ENCODE assay signal across 8 cellular contexts in the genomic region with DNA sequence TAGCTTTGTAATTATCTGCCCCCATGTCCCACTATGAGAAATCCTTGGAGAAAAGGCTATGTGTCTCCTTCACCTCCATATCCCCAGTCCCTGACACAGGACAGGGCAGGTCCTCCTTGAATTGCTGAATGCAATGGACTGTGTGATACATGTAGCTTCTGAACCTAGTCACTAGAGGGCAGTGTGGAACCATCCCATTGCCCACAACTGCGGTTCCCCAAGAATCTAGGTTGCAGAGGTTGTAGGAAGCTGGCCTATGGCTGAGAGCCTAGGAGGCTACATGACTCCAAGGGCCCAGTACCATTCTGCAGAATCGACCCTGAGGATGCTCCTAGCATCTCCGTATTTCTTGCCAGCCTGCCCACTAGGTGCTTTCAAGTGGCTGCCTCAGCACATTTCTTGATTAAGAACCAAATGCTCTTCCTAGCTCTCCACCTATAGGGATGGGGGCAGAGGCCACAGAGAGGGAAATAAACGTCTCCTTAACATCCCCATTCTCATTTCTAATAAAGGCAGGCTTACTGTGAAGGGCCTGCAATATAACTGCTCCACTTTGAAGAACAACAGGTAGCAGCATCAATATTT.
DNase-seq lines count a peak whose midpoint lies in the region; ATAC-seq and TF ChIP-seq lines count a peak whose summit lies in the region.

No MANE protein-coding gene starts in this region.

- in situ Hi-C loops in astrocyte of the cerebellum (cut with HindIII; ENCODE audit: low sequenced_read_pairs), result no loop called here

- POLR2A ChIA-PET in A673 (lab: Charles Lee; ENCODE audit: low non-redundant PET), result no interaction called here

- ATAC-seq in GM18499 (IDR thresholded peaks at IDR 0.05; ENCODE audit: insufficient read depth, unreplicated experiment), result peak; percentile 77
- peak; percentile 96 for ATAC-seq in HG02798 (IDR thresholded peaks at IDR 0.05; ENCODE audit: poor library complexity, unreplicated experiment)

- BruUV-seq in A673 (replicated peaks; lab: Mats Ljungman, UMichigan), result no TSS peak

- intact Hi-C loops in A673 (cut with micrococcal nuclease; ENCODE audit: unreplicated experiment) (loop anchor here (2.0 kb wide), 1 partner anchor 342 kb away; no protein-coding TSS in a partner anchor), spleen (cut with DNase I; ENCODE audit: low total_unique reads) (no loop called here)

- TF ChIP-seq CTCF in A673 (conservative IDR thresholded peaks at IDR 0.05; ENCODE audit: low read depth, low read length), result peak; percentile 84
- TF ChIP-seq CTCF in astrocyte of the cerebellum (IDR thresholded peaks at IDR 0.05; ENCODE audit: low read depth, low read length, missing control alignments), result peak; percentile 96
- TF ChIP-seq CTCF in spleen (IDR thresholded peaks at IDR 0.05 in 8 of 11, conservative IDR thresholded peaks at IDR 0.05 in 3 of 11), result peak; percentile 4 to 82 (median 62)

- H3K36me3 ChIP-seq in A673 (ENCODE audit: insufficient read depth, low read length, poor library complexity, severe bottlenecking), result no peaks in the 10 kb centered on the region
- H3K36me3 ChIP-seq in spleen, result no peaks in the 10 kb centered on the region

- H3K4me1 ChIP-seq in A673 (ENCODE audit: insufficient read depth, low read length, poor library complexity, severe bottlenecking) (no peaks in the 10 kb centered on the region), spleen (no peaks in the 10 kb centered on the region)

- H3K27me3 ChIP-seq in A673 (replicated peaks; ENCODE audit: insufficient read depth, low read depth, low read length, poor library complexity) (peaks cover 12% of the 10 kb centered on the region), spleen (replicated peaks in 1 of 7) (peaks cover 0 to 16% (median 0%) of the 10 kb centered on the region in 7 donors)

- TF ChIP-seq POLR2A in spleen (IDR thresholded peaks at IDR 0.05), result no peak

- CTCF ChIA-PET in A673 (lab: Charles Lee), result interaction anchor here (0.6 to 1.5 kb wide), 5 partner anchors 200 to 1723 kb away, joined by 3 to 15 read pairs (median 3); no protein-coding TSS in a partner anchor

- H3K9me3 ChIP-seq in A673 (ENCODE audit: low read depth, low read length, poor library complexity, severe bottlenecking), result no peaks in the 10 kb centered on the region
- H3K9me3 ChIP-seq in spleen, result no peaks in the 10 kb centered on the region

- 2 to 9% (median 7%) methylated on average over 4 of the region's 4 CpGs for WGBS in spleen, 5 donors

- no peak overlapping the region for H3K4me3 ChIP-seq in A673 (ENCODE audit: low read depth, low read length, poor library complexity, severe bottlenecking)
- no peak overlapping the region for H3K4me3 ChIP-seq in astrocyte of the cerebellum (ENCODE audit: low read depth, low read length)
- no peak overlapping the region for H3K4me3 ChIP-seq in spleen

- DNase-seq in A673 (ENCODE audit: low spot score), result peak; percentile 70
- DNase-seq in NCI-H1436 (lab: John Stamatoyannopoulos, UW), result peak; percentile 77
- peak; percentile 15 to 73 for DNase-seq in SW 1271 (lab: John Stamatoyannopoulos, UW)
- DNase-seq in astrocyte of the cerebellum (ENCODE audit: low read depth), result peak; percentile 38
- DNase-seq in iPS DF 19.7 (ENCODE audit: low read depth, low spot score), result peak; percentile 60
- no peak for DNase-seq in spleen

- H3K27ac ChIP-seq in A673 (ENCODE audit: low read depth, low read length, poor library complexity, severe bottlenecking) (no peak overlapping the region), spleen (no peak overlapping the region)
